Comparison of ENCODE assay signal across 22 cellular contexts in the genomic region with DNA sequence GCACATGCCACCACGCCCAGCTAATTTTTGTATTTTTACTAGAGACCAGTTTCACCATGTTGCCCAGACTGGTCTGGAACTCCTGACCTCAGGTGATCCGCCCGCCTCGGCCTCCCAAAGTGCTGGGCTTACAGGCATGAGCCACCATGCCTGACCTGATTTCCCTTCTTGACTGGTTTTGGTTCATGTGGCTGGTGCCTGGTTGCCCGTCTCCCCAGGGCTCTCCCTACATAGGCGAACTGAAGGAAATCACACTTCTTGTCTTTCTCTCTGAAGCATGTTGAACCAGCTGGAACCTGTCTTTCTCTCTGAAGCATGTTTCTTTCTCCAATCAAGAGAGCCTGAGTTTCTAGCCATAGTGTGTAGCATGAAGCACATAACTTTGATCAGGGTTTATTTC. TPM values are rescaled to one million over a fixed set of nuclear protein-coding genes. Genes with fewer than 3 reads are reported as not detected.
DNase-seq lines count a peak whose midpoint lies in the region; ATAC-seq and TF ChIP-seq lines count a peak whose summit lies in the region.
"Had no signal": no experiment of that assay in that cellular context is flagged by ENCODE, and none has a peak within 500 bp of the region (broad histone marks: within the 10 kb centered on the region; RNA-seq: fewer than 3 reads in every experiment).

No MANE protein-coding gene starts in this region.

- H3K27me3 ChIP-seq in GM23338 (ENCODE audit: insufficient read depth) (no peaks in the 10 kb centered on the region), neural progenitor cell (no peaks in the 10 kb centered on the region)

- no peak overlapping the region for H3K9ac ChIP-seq in neural progenitor cell

- intact Hi-C loops in activated T-helper 2 cell treated with anti-CD3 and anti-CD28 coated beads, Interferon-gamma antibody, Interleukin-2, Interleukin-4, amounts not matched to agents 10 μg/mL and 5 μg/mL and 100 μg/mL, durations not matched to agents 14 hours and 24 hours and 36 hours (cut with micrococcal nuclease), result no loop called here

- peaks cover 3% of the 10 kb centered on the region; the same call in 2 of the 3 replicates for H3K9me3 Mint-ChIP-seq in GM23338
- H3K9me3 Mint-ChIP-seq in neural progenitor cell, result peaks cover 3% of the 10 kb centered on the region
- H3K9me3 Mint-ChIP-seq in progenitor cell of endocrine pancreas (ENCODE audit: low read depth), result no peaks in the 10 kb centered on the region
- peaks cover 2% of the 10 kb centered on the region for H3K9me3 Mint-ChIP-seq in activated T-helper 2 cell treated with anti-CD3 and anti-CD28 coated beads, Interferon-gamma antibody, Interleukin-2, Interleukin-4, amounts not matched to agents 10 μg/mL and 5 μg/mL and 100 μg/mL, durations not matched to agents 14 hours and 24 hours and 36 hours
- peaks cover 3 to 4% of the 10 kb centered on the region in 2 donors for H3K9me3 Mint-ChIP-seq in stimulated activated naive B cell treated with anti-CD40 and anti-IgM and Interleukin-4, amounts not matched to agents 10 μg/mL and 1 μg/mL and 100 μg/mL, for 72 hours
- H3K9me3 Mint-ChIP-seq: HFFc6 had no signal

- H3K27ac ChIP-seq in GM23338 (ENCODE audit: low read depth) (no peak overlapping the region), neural progenitor cell (no peak overlapping the region)

- H3F3A ChIP-seq in GM23338 (replicated peaks; ENCODE audit: low read depth) (no peaks in the 10 kb centered on the region), neural progenitor cell (ENCODE audit: low read depth) (no peaks in the 10 kb centered on the region)

- H3K4me1 ChIP-seq in GM23338 (ENCODE audit: insufficient read depth) (no peaks in the 10 kb centered on the region), neural progenitor cell (no peaks in the 10 kb centered on the region)

- H4K20me1 ChIP-seq in GM23338 (replicated peaks; ENCODE audit: insufficient read depth) (no peaks in the 10 kb centered on the region), neural progenitor cell (ENCODE audit: low read depth) (no peaks in the 10 kb centered on the region)

- H3K4me1 Mint-ChIP-seq in GM23338, result no peaks in the 10 kb centered on the region
- no peaks in the 10 kb centered on the region for H3K4me1 Mint-ChIP-seq in neural progenitor cell
- H3K4me1 Mint-ChIP-seq in progenitor cell of endocrine pancreas (ENCODE audit: low read depth), result no peaks in the 10 kb centered on the region
- no peaks in the 10 kb centered on the region for H3K4me1 Mint-ChIP-seq in activated T-helper 2 cell treated with anti-CD3 and anti-CD28 coated beads, Interferon-gamma antibody, Interleukin-2, Interleukin-4, amounts not matched to agents 10 μg/mL and 5 μg/mL and 100 μg/mL, durations not matched to agents 14 hours and 24 hours and 36 hours (ENCODE audit: low read depth)
- H3K4me1 Mint-ChIP-seq in stimulated activated naive B cell treated with anti-CD40 and anti-IgM and Interleukin-4, amounts not matched to agents 10 μg/mL and 1 μg/mL and 100 μg/mL, for 72 hours, result no peaks in the 10 kb centered on the region
- H3K4me1 Mint-ChIP-seq: CD14-positive monocyte; CD8-positive, alpha-beta memory T cell had no signal

- H3K36me3 ChIP-seq in GM23338 (ENCODE audit: insufficient read depth) (no peaks in the 10 kb centered on the region), neural progenitor cell (no peaks in the 10 kb centered on the region)
- H3K36me3 ChIP-seq: HAP-1 had no signal

- H3K4me2 ChIP-seq in GM23338 (no peak overlapping the region), neural progenitor cell (no peak overlapping the region)

- no peak for ATAC-seq in GM23338
- peak; percentile 55 for ATAC-seq in esophagus mucosa
- ATAC-seq in stimulated activated naive B cell treated with anti-CD40 and anti-IgM and Interleukin-4, amounts not matched to agents 10 μg/mL and 1 μg/mL and 100 μg/mL, for 72 hours (replicated peaks), result no peak
- no peak for ATAC-seq in GM21447 (IDR thresholded peaks at IDR 0.05; ENCODE audit: unreplicated experiment)
- ATAC-seq: GM12878 had no signal

- H2AFZ ChIP-seq in GM23338 (peak overlapping the region; percentile 80), neural progenitor cell (replicated peaks) (peak overlapping the region; percentile 7)

- H3K27ac Mint-ChIP-seq in GM23338 (no peak overlapping the region), neural progenitor cell (no peak overlapping the region), progenitor cell of endocrine pancreas (peak overlapping the region; percentile 30)
- no peak overlapping the region for H3K27ac Mint-ChIP-seq in activated T-helper 2 cell treated with anti-CD3 and anti-CD28 coated beads, Interferon-gamma antibody, Interleukin-2, Interleukin-4, amounts not matched to agents 10 μg/mL and 5 μg/mL and 100 μg/mL, durations not matched to agents 14 hours and 24 hours and 36 hours
- H3K27ac Mint-ChIP-seq in stimulated activated naive B cell treated with anti-CD40 and anti-IgM and Interleukin-4, amounts not matched to agents 10 μg/mL and 1 μg/mL and 100 μg/mL, for 72 hours, result no peak overlapping the region
- H3K27ac Mint-ChIP-seq: CD14-positive monocyte; CD4-positive, alpha-beta T cell; CD8-positive, alpha-beta memory T cell; HFFc6 had no signal

- H3K36me3 Mint-ChIP-seq in GM23338 (ENCODE audit: low read depth) (no peaks in the 10 kb centered on the region), neural progenitor cell (no peaks in the 10 kb centered on the region), progenitor cell of endocrine pancreas (ENCODE audit: insufficient read depth) (no peaks in the 10 kb centered on the region)
- no peaks in the 10 kb centered on the region for H3K36me3 Mint-ChIP-seq in activated T-helper 2 cell treated with anti-CD3 and anti-CD28 coated beads, Interferon-gamma antibody, Interleukin-2, Interleukin-4, amounts not matched to agents 10 μg/mL and 5 μg/mL and 100 μg/mL, durations not matched to agents 14 hours and 24 hours and 36 hours (ENCODE audit: low read depth)
- H3K36me3 Mint-ChIP-seq in stimulated activated naive B cell treated with anti-CD40 and anti-IgM and Interleukin-4, amounts not matched to agents 10 μg/mL and 1 μg/mL and 100 μg/mL, for 72 hours, result no peaks in the 10 kb centered on the region
- H3K36me3 Mint-ChIP-seq: CD14-positive monocyte had no signal

- H3K27me3 Mint-ChIP-seq in GM23338 (ENCODE audit: insufficient read depth, low read depth, poor library complexity) (peaks cover 3% of the 10 kb centered on the region), neural progenitor cell (ENCODE audit: insufficient read depth, low read depth) (peaks cover 2% of the 10 kb centered on the region), progenitor cell of endocrine pancreas (no peaks in the 10 kb centered on the region)
- no peaks in the 10 kb centered on the region for H3K27me3 Mint-ChIP-seq in activated T-helper 2 cell treated with anti-CD3 and anti-CD28 coated beads, Interferon-gamma antibody, Interleukin-2, Interleukin-4, amounts not matched to agents 10 μg/mL and 5 μg/mL and 100 μg/mL, durations not matched to agents 14 hours and 24 hours and 36 hours (ENCODE audit: low read depth)
- no peaks in the 10 kb centered on the region for H3K27me3 Mint-ChIP-seq in stimulated activated naive B cell treated with anti-CD40 and anti-IgM and Interleukin-4, amounts not matched to agents 10 μg/mL and 1 μg/mL and 100 μg/mL, for 72 hours
- H3K27me3 Mint-ChIP-seq: CD4-positive, alpha-beta T cell had no signal

- no peak overlapping the region for H3K4me3 ChIP-seq in GM23338
- no peak overlapping the region for H3K4me3 ChIP-seq in neural progenitor cell
- H3K4me3 ChIP-seq: GM12878, HAP-1 had no signal

- H3K9me3 ChIP-seq in neural progenitor cell (ENCODE audit: low read depth), result no peaks in the 10 kb centered on the region
- H3K9me3 ChIP-seq: HAP-1 had no signal

- H3K79me2 ChIP-seq in GM23338 (replicated peaks; ENCODE audit: insufficient read depth), result no peaks in the 10 kb centered on the region
- no peaks in the 10 kb centered on the region for H3K79me2 ChIP-seq in neural progenitor cell (ENCODE audit: low read depth)

- H3K4me3 Mint-ChIP-seq in GM23338 (no peak overlapping the region), neural progenitor cell (no peak overlapping the region), progenitor cell of endocrine pancreas (ENCODE audit: low read depth) (no peak overlapping the region)
- H3K4me3 Mint-ChIP-seq in activated T-helper 2 cell treated with anti-CD3 and anti-CD28 coated beads, Interferon-gamma antibody, Interleukin-2, Interleukin-4, amounts not matched to agents 10 μg/mL and 5 μg/mL and 100 μg/mL, durations not matched to agents 14 hours and 24 hours and 36 hours (ENCODE audit: low read depth), result no peak overlapping the region
- no peak overlapping the region for H3K4me3 Mint-ChIP-seq in stimulated activated naive B cell treated with anti-CD40 and anti-IgM and Interleukin-4, amounts not matched to agents 10 μg/mL and 1 μg/mL and 100 μg/mL, for 72 hours
- H3K4me3 Mint-ChIP-seq: CD14-positive monocyte; CD4-positive, alpha-beta T cell; CD8-positive, alpha-beta memory T cell; HFFc6 had no signal

- 0 out of 2 replicates have a peak, but pooled peaks cover 2% of the 10 kb centered on the region for H3K9me2 ChIP-seq in GM23338 (ENCODE audit: insufficient read depth)

- TF ChIP-seq CTCF in GM23338 (conservative IDR thresholded peaks at IDR 0.05; ENCODE audit: low read depth in 2 of 2) (no peak), neural progenitor cell (IDR thresholded peaks at IDR 0.05) (no peak), progenitor cell of endocrine pancreas (IDR thresholded peaks at IDR 0.05; ENCODE audit: unreplicated experiment) (no peak)

- DNase-seq in GM23338 (ENCODE audit: low spot score) (no peak), neural progenitor cell (ENCODE audit: low spot score) (no peak), progenitor cell of endocrine pancreas (ENCODE audit: low spot score, unreplicated experiment) (no peak)
- DNase-seq in effector CD8-positive, alpha-beta T cell (lab: John Stamatoyannopoulos, UW), result no peak
- DNase-seq in activated T-helper 2 cell treated with anti-CD3 and anti-CD28 coated beads, Interferon-gamma antibody, Interleukin-2, Interleukin-4, amounts not matched to agents 10 μg/mL and 5 μg/mL and 100 μg/mL, durations not matched to agents 14 hours and 24 hours and 36 hours (ENCODE audit: low spot score), result no peak
- DNase-seq in stimulated activated naive B cell treated with anti-CD40 and anti-IgM and Interleukin-4, amounts not matched to agents 10 μg/mL and 1 μg/mL and 100 μg/mL, for 72 hours, result no peak
- DNase-seq: CD4-positive, alpha-beta T cell; CD8-positive, alpha-beta memory T cell; DMS 273 treated with DMSO at 0.1 percent for 48 hours; DMS79; EL; GDM1; GOT3; HFFc6 had no signal

RNA-seq across cellular contexts. Expression of a gene that starts 16.3 kb away (rescaled TPM):
- not detected in 2 replicates for total RNA-seq in GM23338 (2014; rRNA removed; shearing (Covaris generic))
- polyA plus RNA-seq in GM23338 (2016; fragmentation: Nextera tagmentation; extraction: Ambion mirVana), result not detected in 2 replicates
- total RNA-seq in esophagus mucosa, result not detected
- not detected in 2 replicates for total RNA-seq in neural progenitor cell (ENCODE audit: low replicate concordance)
- total RNA-seq in progenitor cell of endocrine pancreas, result not detected in 2 replicates
- not detected in 2 replicates for total RNA-seq in activated T-helper 2 cell treated with anti-CD3 and anti-CD28 coated beads, Interferon-gamma antibody, Interleukin-2, Interleukin-4, amounts not matched to agents 10 μg/mL and 5 μg/mL and 100 μg/mL, durations not matched to agents 14 hours and 24 hours and 36 hours
- total RNA-seq: A172; A673; CD4-positive, alpha-beta T cell; CD8-positive, alpha-beta memory T cell; HFFc6 had no signal
- polyA plus RNA-seq: BJ; CD14-positive monocyte; CD8-positive, alpha-beta memory T cell had no signal

RNA-seq across cellular contexts. Expression of a gene that starts 25.3 kb away (rescaled TPM):
- total RNA-seq in GM23338 (2014; rRNA removed; shearing (Covaris generic)), result not detected in 2 replicates
- polyA plus RNA-seq in GM23338 (2016; fragmentation: Nextera tagmentation; extraction: Ambion mirVana), result not detected in 2 replicates
- not detected for total RNA-seq in esophagus mucosa
- total RNA-seq in neural progenitor cell (ENCODE audit: low replicate concordance), result not detected in 2 replicates
- 0.67 and 1.2 TPM in 2 replicates for total RNA-seq in progenitor cell of endocrine pancreas
- 0.07 TPM in 1 of 2 replicates, not detected in the other for total RNA-seq in activated T-helper 2 cell treated with anti-CD3 and anti-CD28 coated beads, Interferon-gamma antibody, Interleukin-2, Interleukin-4, amounts not matched to agents 10 μg/mL and 5 μg/mL and 100 μg/mL, durations not matched to agents 14 hours and 24 hours and 36 hours
- total RNA-seq: A172; A673; CD4-positive, alpha-beta T cell; CD8-positive, alpha-beta memory T cell; GM12878; HFFc6 had no signal
- polyA plus RNA-seq: BJ; CD14-positive monocyte; CD8-positive, alpha-beta memory T cell had no signal
